21 cellular contexts compared by ENCODE assay signal in genomic region chr10:10865303-10865702, GRCh38.
DNase-seq lines count a peak whose midpoint lies in the region; ATAC-seq, FAIRE-seq and TF ChIP-seq lines count a peak whose summit lies in the region.
"Had no signal": no experiment of that assay in that cellular context is flagged by ENCODE, and none has a peak within 500 bp of the region (broad histone marks: within the 10 kb centered on the region; RNA-seq: fewer than 3 reads in every experiment).

No MANE protein-coding gene starts in this region.

- H4K20me1 ChIP-seq in keratinocyte (ENCODE audit: control insufficient read depth, extremely low read depth, insufficient read depth, low read length) (no peaks in the 10 kb centered on the region), H9 (ENCODE audit: control insufficient read depth, insufficient read depth, insufficient read length) (no peaks in the 10 kb centered on the region)

- no peak overlapping the region for H3K18ac ChIP-seq in H9 (ENCODE audit: insufficient read length, low read depth, low read length)

- no peaks in the 10 kb centered on the region for H3K27me3 Mint-ChIP-seq in H9 (ENCODE audit: low read depth)
- H3K27me3 Mint-ChIP-seq: CD4-positive, alpha-beta T cell had no signal

- H3K9me1 ChIP-seq in keratinocyte (ENCODE audit: control insufficient read depth, extremely low read depth, insufficient read depth, low read length), result no peaks in the 10 kb centered on the region

- H3K9me3 Mint-ChIP-seq in H9, result no peaks in the 10 kb centered on the region
- H3K9me3 Mint-ChIP-seq: CD4-positive, alpha-beta T cell had no signal

- no peak overlapping the region for H3K14ac ChIP-seq in H9 (ENCODE audit: insufficient read depth, low read length)

- H2BK15ac ChIP-seq in H9 (ENCODE audit: low read depth, low read length), result no peak overlapping the region

- no peak overlapping the region for H4K8ac ChIP-seq in H9 (replicated peaks; ENCODE audit: insufficient read length, low read depth, low read length)

- no peak overlapping the region for H3K23ac ChIP-seq in H9 (ENCODE audit: insufficient read length, low read depth, low read length)

- no peak overlapping the region for H3K56ac ChIP-seq in H9 (ENCODE audit: insufficient read length, low read depth, low read length)

- TF ChIP-seq CTCF in AG10803 (conservative IDR thresholded peaks at IDR 0.05; ENCODE audit: low read length) (no peak), epithelial cell of esophagus (IDR thresholded peaks at IDR 0.05; ENCODE audit: insufficient read depth, low read depth, low read length, missing control alignments) (no peak), keratinocyte (optimal IDR thresholded peaks at IDR 0.05 in 1 of 3, IDR thresholded peaks at IDR 0.05 in 1 of 3, conservative IDR thresholded peaks at IDR 0.05 in 1 of 3; ENCODE audit: extremely low read depth in 1 of 3, insufficient read depth in 2 of 3, low read length in 3 of 3) (no peak), H9 (conservative IDR thresholded peaks at IDR 0.05) (no peak)

- H3K27me3 ChIP-seq in keratinocyte (ENCODE audit: control insufficient read depth, extremely low read depth, insufficient read depth, low read length) (no peaks in the 10 kb centered on the region), H9 (ENCODE audit: insufficient read depth, low read length) (no peaks in the 10 kb centered on the region)

- no peak overlapping the region for H2BK12ac ChIP-seq in H9 (ENCODE audit: insufficient read length, low read depth, low read length)

- no peak for ATAC-seq in HG02981 (IDR thresholded peaks at IDR 0.05; ENCODE audit: unreplicated experiment)

- no peaks in the 10 kb centered on the region for H3K36me3 Mint-ChIP-seq in H9 (ENCODE audit: insufficient read depth in 1 of 3, low read depth in 3 of 3)

- no peak overlapping the region for H3K4ac ChIP-seq in H9 (ENCODE audit: low read depth, low read length)

- H3K4me3 ChIP-seq in AG10803 (ENCODE audit: low read length), result no peak overlapping the region
- no peak overlapping the region for H3K4me3 ChIP-seq in epithelial cell of esophagus (ENCODE audit: low read length)
- H3K4me3 ChIP-seq in keratinocyte (ENCODE audit: control insufficient read depth in 2 of 3, extremely low read depth in 1 of 3, insufficient read depth in 2 of 3, low read depth in 1 of 3, low read length in 3 of 3), result no peak overlapping the region
- H3K4me3 ChIP-seq: HAP-1, SK-N-MC had no signal

- no peaks in the 10 kb centered on the region for H3K79me2 ChIP-seq in keratinocyte (ENCODE audit: control insufficient read depth, insufficient read depth, low read length)
- H3K79me2 ChIP-seq in H9 (ENCODE audit: insufficient read depth, low read length), result no peaks in the 10 kb centered on the region

- H2AFZ ChIP-seq in keratinocyte (ENCODE audit: control insufficient read depth, low read length) (no peak overlapping the region), H9 (ENCODE audit: low read length) (no peak overlapping the region)

- H3K4me3 Mint-ChIP-seq in H9, result no peak overlapping the region
- H3K4me3 Mint-ChIP-seq: CD4-positive, alpha-beta T cell had no signal

- dilution Hi-C loops in keratinocyte (cut with MboI; ENCODE audit: extremely low pct_ligation_motif_present, low sequenced_read_pairs), result no loop called here

- H3K4me2 ChIP-seq in keratinocyte (ENCODE audit: control insufficient read depth, extremely low read depth, insufficient read depth, low read depth, low read length), result no peak overlapping the region
- H3K4me2 ChIP-seq in H9 (ENCODE audit: insufficient read depth, insufficient read length, low read length), result no peak overlapping the region

- no peaks in the 10 kb centered on the region for H3K36me3 ChIP-seq in keratinocyte (ENCODE audit: control insufficient read depth in 2 of 2, extremely low read depth in 1 of 2, insufficient read depth in 2 of 2, low read length in 2 of 2)
- H3K36me3 ChIP-seq: HAP-1 had no signal

- H3K9ac ChIP-seq in keratinocyte (ENCODE audit: control insufficient read depth, extremely low read depth, insufficient read depth, low read length) (no peak overlapping the region), H9 (ENCODE audit: extremely low read depth, insufficient read length, low read length) (no peak overlapping the region)

- H2BK120ac ChIP-seq in H9 (ENCODE audit: low read depth, low read length, poor library complexity, severe bottlenecking), result no peak overlapping the region

- no peaks in the 10 kb centered on the region for H3K23me2 ChIP-seq in H9 (ENCODE audit: insufficient read length, low read depth, low read length, poor library complexity, severe bottlenecking)

- DNase-seq in AG10803 (ENCODE audit: low read depth) (peak; percentile 62), HCEC 1CT (peak; percentile 17), epithelial cell of esophagus (ENCODE audit: low read depth) (peak; percentile 51), keratinocyte (ENCODE audit: low read depth, low spot score) (no peak), H9 (no peak), T-helper 1 cell (no peak)
- no peak for DNase-seq in activated naive CD4-positive, alpha-beta T cell treated with anti-CD3 and anti-CD28 coated beads, Interleukin-2, amount 50 U/mL, for 16 hours
- DNase-seq: AML-193; CD4-positive, alpha-beta T cell; DMS79; GF-D8; KBM-7; NCI-H1092 treated with DMSO at 0.1 percent for 48 hours; NCI-H1694; NCI-H2107; NCI-H226; NCI-H69; NK-92 treated with Interleukin-12 subunit alpha and Interleukin-12 subunit beta, amount 100 ng/mL, for 24 hours had no signal

- no peaks in the 10 kb centered on the region for H3K79me1 ChIP-seq in H9 (ENCODE audit: insufficient read depth, low read depth, low read length, poor library complexity, severe bottlenecking)

- H3K4me1 ChIP-seq in keratinocyte (ENCODE audit: control insufficient read depth, extremely low read depth, insufficient read depth, low read length), result peaks cover 6% of the 10 kb centered on the region
- no peaks in the 10 kb centered on the region for H3K4me1 ChIP-seq in H9 (ENCODE audit: insufficient read depth, low read length)
- H3K4me1 ChIP-seq: HAP-1 had no signal

- H4K91ac ChIP-seq in H9 (ENCODE audit: insufficient read length, low read depth, low read length), result no peak overlapping the region

- H3K27ac ChIP-seq in keratinocyte (ENCODE audit: control insufficient read depth, insufficient read depth, low read length) (peak overlapping the region; percentile 30), H9 (ENCODE audit: insufficient read length, low read depth, low read length) (no peak overlapping the region)
- H3K27ac ChIP-seq: SK-N-MC had no signal

- H2AK5ac ChIP-seq in H9 (ENCODE audit: insufficient read length, low read length), result no peak overlapping the region

- no peak overlapping the region for H2BK5ac ChIP-seq in H9 (ENCODE audit: insufficient read length, low read length)

- no peaks in the 10 kb centered on the region for H3K9me3 ChIP-seq in keratinocyte (ENCODE audit: control insufficient read depth, low read depth, low read length)
- H3K9me3 ChIP-seq in H9 (ENCODE audit: control insufficient read depth, low read depth, low read length), result no peaks in the 10 kb centered on the region
- H3K9me3 ChIP-seq: HAP-1 had no signal

- no peak overlapping the region for H3T11ph ChIP-seq in H9 (ENCODE audit: low read length)

- no CpG with 5 or more reads among the region's 3 CpGs for WGBS in H9 (ENCODE audit: extremely low coverage, insufficient read length, low lambda C conversion rate)

- no peak for FAIRE-seq in keratinocyte (lab: Jason Lieb, UNC)

- H3K27ac Mint-ChIP-seq in H9, result no peak overlapping the region
- H3K27ac Mint-ChIP-seq: CD4-positive, alpha-beta T cell had no signal

- H4K5ac ChIP-seq in H9 (ENCODE audit: insufficient read length, low read depth, low read length), result no peak overlapping the region

- no peaks in the 10 kb centered on the region for H3K4me1 Mint-ChIP-seq in H9

- H2BK20ac ChIP-seq in H9 (ENCODE audit: low read depth, low read length, poor library complexity, severe bottlenecking), result no peak overlapping the region

Comparison
In these comparisons a context has a peak if more than half of its experiments do, and no peak if none do; other contexts are left out.
1. DNase-seq: peak in AG10803 (single experiment), HCEC 1CT (single experiment) and epithelial cell of esophagus (single experiment); none in keratinocyte (single experiment), H9 (single experiment), activated naive CD4-positive, alpha-beta T cell treated with anti-CD3 and anti-CD28 coated beads, Interleukin-2, amount 50 U/mL, for 16 hours (single experiment) and T-helper 1 cell (0 of 5).